ENCODE assay signal across 1 cellular context in the genomic region with DNA sequence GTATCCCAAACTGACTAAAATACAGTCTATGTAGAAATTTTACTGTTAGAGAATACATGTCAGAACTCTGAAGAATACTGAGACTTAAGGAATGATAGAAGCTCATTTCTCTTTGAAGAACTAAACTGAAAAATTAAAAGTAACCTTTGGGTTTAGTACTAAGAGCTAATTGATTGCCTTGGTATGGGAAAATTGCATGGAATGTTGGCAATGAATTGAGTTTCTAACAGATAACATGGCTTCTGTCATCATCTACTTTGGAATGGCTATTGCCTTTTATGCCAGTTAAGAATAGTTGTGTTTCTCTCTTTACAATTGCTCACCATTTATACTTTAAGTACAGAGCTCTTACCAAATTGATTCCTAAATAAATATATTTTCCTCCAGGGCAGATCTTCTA.
TF ChIP-seq lines count a peak whose summit lies in the region.

No MANE protein-coding gene starts in this region.

TF ChIP-seq in GM23338, 12 proteins besides CTCF, POLR2A, EP300 and RAD21 (continued from another document):
- TF ChIP-seq ZNF462 (CRISPR knock-in tag; IDR thresholded peaks at IDR 0.05): no peak
- TF ChIP-seq CREB1 (CRISPR knock-in tag; IDR thresholded peaks at IDR 0.05; ENCODE audit: low read depth): no peak
- TF ChIP-seq STAT1 (IDR thresholded peaks at IDR 0.05; ENCODE audit: unreplicated experiment): no peak
- no peak for TF ChIP-seq REST (IDR thresholded peaks at IDR 0.05; ENCODE audit: unreplicated experiment)
- TF ChIP-seq EZH2 (IDR thresholded peaks at IDR 0.05; ENCODE audit: low read depth, unreplicated experiment): no peak
- TF ChIP-seq POLR2AphosphoS5 (IDR thresholded peaks at IDR 0.05; ENCODE audit: low read depth): no peak
- no peak for TF ChIP-seq NANOG (IDR thresholded peaks at IDR 0.05; ENCODE audit: borderline replicate concordance)
- TF ChIP-seq JUNB (IDR thresholded peaks at IDR 0.05; ENCODE audit: unreplicated experiment): no peak
- no peak for TF ChIP-seq ZNF114 (CRISPR knock-in tag; IDR thresholded peaks at IDR 0.05)
TF ChIP-seq in GM23338: peak in this region for 0.
